8 cellular contexts compared by ENCODE assay signal in genomic region chr19:16324384-16325160, GRCh38. TPM values are rescaled to one million over a fixed set of nuclear protein-coding genes. Genes with fewer than 3 reads are reported as not detected.
DNase-seq lines count a peak whose midpoint lies in the region; ATAC-seq and TF ChIP-seq lines count a peak whose summit lies in the region.

TSS of gene KLF2 (plus strand) at chr19:16324826. CDS start at chr19:16324924, 98 bp downstream.

- peaks cover 0 to 2% (median 0%) of the 10 kb centered on the region in 3 donors for H3K9me3 Mint-ChIP-seq in IgD-negative memory B cell
- H3K9me3 Mint-ChIP-seq in T-cell = no peaks in the 10 kb centered on the region

- H3K27ac Mint-ChIP-seq in IgD-negative memory B cell (peak within 1 kb of the TSS; percentile 97 to 100 (median 100)), T-cell (peak within 1 kb of the TSS; percentile 75 to 79)

- H3K36me3 Mint-ChIP-seq in IgD-negative memory B cell = peaks cover 26% of the 10 kb centered on the region
- H3K36me3 Mint-ChIP-seq in T-cell = peaks cover 38% of the 10 kb centered on the region

- TF ChIP-seq CTCF in left ventricle myocardium inferior (IDR thresholded peaks at IDR 0.05; ENCODE audit: borderline replicate concordance) = no peak
- TF ChIP-seq CTCF in prostate gland (IDR thresholded peaks at IDR 0.05) = peak in 1 of 4 experiments; percentile 6
- TF ChIP-seq CTCF in upper lobe of left lung (IDR thresholded peaks at IDR 0.05) = no peak

- H3K27ac ChIP-seq in adipose tissue (ENCODE audit: low read depth, low read length) (peak within 1 kb of the TSS; percentile 96), left ventricle myocardium inferior (replicated peaks) (peak within 1 kb of the TSS; percentile 96), prostate gland (peak within 1 kb of the TSS; percentile 82 to 89), upper lobe of left lung (peak within 1 kb of the TSS; percentile 94 to 97 (median 97))

- H3K4me3 ChIP-seq in left ventricle myocardium inferior (peak within 1 kb of the TSS; percentile 89), prostate gland (peak within 1 kb of the TSS; percentile 67 to 68), upper lobe of left lung (peak within 1 kb of the TSS; percentile 60 to 90 (median 76))

- H3K27me3 Mint-ChIP-seq in IgD-negative memory B cell (no peaks in the 10 kb centered on the region), T-cell (peaks cover 0 to 5% of the 10 kb centered on the region in 2 donors)

- H3K4me3 Mint-ChIP-seq in IgD-negative memory B cell (peak within 1 kb of the TSS; percentile 83 to 100 (median 98)), T-cell (peak within 1 kb of the TSS; percentile 62 to 98 (median 66))

- peak in 1 of 4 donors; percentile 11 for TF ChIP-seq EP300 in upper lobe of left lung (IDR thresholded peaks at IDR 0.05)

- DNase-seq in Daoy (ENCODE audit: low read depth) (peak; percentile 92), T-cell (peak; percentile 89 to 99 (median 94)), left ventricle myocardium inferior (peak; percentile 96), prostate gland (ENCODE audit: low spot score) (peak; percentile 81), upper lobe of left lung (peak; percentile 92 to 100)

- intact Hi-C loops in left ventricle myocardium inferior (cut with micrococcal nuclease) = no loop called here
- intact Hi-C loops in prostate gland (cut with DNase I) = loop anchor here (5.0 kb wide), 2 partner anchors 37 to 77 kb away; no protein-coding TSS in a partner anchor

- H3K4me1 ChIP-seq in left ventricle myocardium inferior (peaks cover 53% of the 10 kb centered on the region), prostate gland (replicated peaks) (no peaks in the 10 kb centered on the region), upper lobe of left lung (peaks cover 32 to 57% (median 35%) of the 10 kb centered on the region in 4 donors)

- ATAC-seq in GM21515 (IDR thresholded peaks at IDR 0.05; ENCODE audit: unreplicated experiment) (peak; percentile 65), T-cell (replicated peaks in 1 of 4) (peak; percentile 71 to 79 (median 72)), upper lobe of left lung (ENCODE audit: low FRiP score in 2 of 2) (peak; percentile 89 to 91)

- POLR2A ChIA-PET in T-cell (lab: Charles Lee) = interaction anchor here (0.6 to 1.7 kb wide), 29 partner anchors 11 to 1942 kb away, joined by 3 to 21 read pairs (median 5); partner anchors contain the start of genes AP1M1 (in 1 of the 2) and FAM32A (in 1 of the 2)

- H3K9me3 ChIP-seq in left ventricle myocardium inferior (replicated peaks) (no peaks in the 10 kb centered on the region), prostate gland (no peaks in the 10 kb centered on the region), upper lobe of left lung (no peaks in the 10 kb centered on the region)

- H3K36me3 ChIP-seq in left ventricle myocardium inferior (peaks cover 33% of the 10 kb centered on the region), prostate gland (no peaks in the 10 kb centered on the region), upper lobe of left lung (peaks cover 12 to 39% (median 19%) of the 10 kb centered on the region in 4 donors)

- WGBS in adipose tissue, 3 donors = 1% methylated on average over 60 to 105 of the region's 105 CpGs
- 2% methylated on average over 87 of the region's 105 CpGs for whole genome bisulfite sequencing in prostate gland
- WGBS in upper lobe of left lung, 2 donors = 0% methylated on average over 8 of the region's 105 CpGs; no CpG with 5 or more reads in 1 of the 2 donors

- CTCF ChIA-PET in T-cell (lab: Charles Lee) = interaction anchor here in 1 of 2 donors (0.6 to 1.0 kb wide), 4 partner anchors 18 to 78 kb away, joined by 3 to 6 read pairs (median 3); no protein-coding TSS in a partner anchor

- TF ChIP-seq POLR2A in prostate gland (IDR thresholded peaks at IDR 0.05) = peak; percentile 72
- peak; percentile 95 to 99 (median 96) for TF ChIP-seq POLR2A in upper lobe of left lung (IDR thresholded peaks at IDR 0.05)

- peaks cover 33 to 44% (median 36%) of the 10 kb centered on the region in 3 donors for H3K4me1 Mint-ChIP-seq in IgD-negative memory B cell
- H3K4me1 Mint-ChIP-seq in T-cell = peaks cover 42 to 59% (median 46%) of the 10 kb centered on the region in 3 donors

- H3K27me3 ChIP-seq in left ventricle myocardium inferior (ENCODE audit: low read depth) (no peaks in the 10 kb centered on the region), prostate gland (replicated peaks; ENCODE audit: insufficient read depth) (no peaks in the 10 kb centered on the region), upper lobe of left lung (no peaks in the 10 kb centered on the region)

RNA-seq across cellular contexts. Expression of gene KLF2, which starts in this region (rescaled TPM):
- 0.33 and 1.9 TPM in 2 replicates for total RNA-seq in Daoy (2014; rRNA removed; shearing (Covaris generic))
- polyA plus RNA-seq in IgD-negative memory B cell = 199 TPM
- 100 to 1,000 TPM; 612 to 721 (median 621) TPM for total RNA-seq in T-cell
- polyA plus RNA-seq in adipose tissue = 100 to 1,000 TPM in 1 of 3 donors, 10 to 100 TPM in 2; 16.4 to 136 (median 54.7) TPM
- total RNA-seq in left ventricle myocardium inferior = 65.2 TPM
- total RNA-seq in prostate gland = 10 to 100 TPM; 19.8 to 24.4 TPM
- total RNA-seq in upper lobe of left lung = 100 to 1,000 TPM in 2 of 6 donors, 10 to 100 TPM in 4; 26.2 to 298 (median 75.8) TPM

Comparison
In these comparisons a context has a peak if more than half of its experiments do, and no peak if none do; other contexts are left out.
1. Peak in every context shown above with its lines: DNase-seq, ATAC-seq, H3K4me3 ChIP-seq and H3K27ac ChIP-seq.